ENCODE assay signal across 8 cellular contexts in genomic region chr3:42192334-42193200, GRCh38.
DNase-seq lines count a peak whose midpoint lies in the region; ATAC-seq and TF ChIP-seq lines count a peak whose summit lies in the region.

No MANE protein-coding gene starts in this region.

- H3K27ac ChIP-seq in DND-41 (ENCODE audit: low read length) = 0 out of 2 replicates have a peak overlapping the region, but pooled peaks have one; percentile 36
- H3K27ac ChIP-seq in ovary = no peak overlapping the region
- no peak overlapping the region for H3K27ac ChIP-seq in PC-9

- intact Hi-C loops in ovary (cut with DNase I) (loop anchor here in 2 of 4 donors (10.0 kb wide), 2 partner anchors 78 to 298 kb away; no protein-coding TSS in a partner anchor), PC-9 (cut with micrococcal nuclease; ENCODE audit: unreplicated experiment) (loop anchor here (5.0 to 10.0 kb wide), 2 partner anchors 55 to 298 kb away; no protein-coding TSS in a partner anchor)

- no peak for DNase-seq in DND-41
- DNase-seq in LHCN-M2 (ENCODE audit: low read depth) = peak; percentile 43
- peak; percentile 41 for DNase-seq in epidermal melanocyte (ENCODE audit: insufficient read length, low spot score)
- no peak for DNase-seq in NCI-H345 (lab: John Stamatoyannopoulos, UW)
- DNase-seq in ovary = no peak
- no peak for DNase-seq in PC-9
- no peak for DNase-seq in stimulated activated CD8-positive, alpha-beta memory T cell treated with anti-CD3 and anti-CD28 coated beads, Interleukin-4, amount 100 ng/mL, for 48 hours

- no peak overlapping the region for H3K9ac ChIP-seq in DND-41 (ENCODE audit: low read depth, low read length)

- H3K36me3 ChIP-seq in DND-41 (ENCODE audit: insufficient read depth, low read length) (peaks cover 35% of the 10 kb centered on the region), ovary (no peaks in the 10 kb centered on the region), PC-9 (ENCODE audit: low read depth) (peaks cover 7% of the 10 kb centered on the region; the same call in 1 of the 2 replicates)

- H4K20me1 ChIP-seq in DND-41 (ENCODE audit: insufficient read depth, low read length) (no peaks in the 10 kb centered on the region; the same call in 1 of the 2 replicates), PC-9 (ENCODE audit: insufficient read depth) (no peaks in the 10 kb centered on the region)

- 0 out of 2 replicates have a peak, but pooled peaks cover 3% of the 10 kb centered on the region for H3K4me1 ChIP-seq in DND-41 (ENCODE audit: insufficient read depth, low read length)
- no peaks in the 10 kb centered on the region for H3K4me1 ChIP-seq in ovary (ENCODE audit: insufficient read depth)
- H3K4me1 ChIP-seq in PC-9 (replicated peaks; ENCODE audit: insufficient read depth) = no peaks in the 10 kb centered on the region

- H3K4me3 ChIP-seq in DND-41 (ENCODE audit: low read depth in 1 of 2, low read length in 2 of 2) (no peak overlapping the region), ovary (no peak overlapping the region), PC-9 (no peak overlapping the region)

- POLR2A ChIA-PET in PC-9 (lab: Charles Lee; ENCODE audit: unreplicated experiment) = no interaction called here

- H2AFZ ChIP-seq in DND-41 (ENCODE audit: low read depth, low read length) (no peak overlapping the region), PC-9 (no peak overlapping the region)

- TF ChIP-seq CTCF in DND-41 (IDR thresholded peaks at IDR 0.05; ENCODE audit: borderline replicate concordance, extremely low read depth, low read length, poor library complexity, severe bottlenecking) (no peak), ovary (IDR thresholded peaks at IDR 0.05) (no peak), PC-9 (conservative IDR thresholded peaks at IDR 0.05) (no peak)

- no TSS peak for BruUV-seq in PC-9 (replicated peaks; lab: Mats Ljungman, UMichigan)

- TF ChIP-seq POLR2A in ovary (IDR thresholded peaks at IDR 0.05) = no peak

- peak; percentile 44; the same call in 2 of the 3 replicates for ATAC-seq in DND-41 (ENCODE audit: insufficient read depth, low read depth)
- peak; percentile 49 for ATAC-seq in GM21447 (IDR thresholded peaks at IDR 0.05; ENCODE audit: unreplicated experiment)

- H3K9me3 ChIP-seq in DND-41 (ENCODE audit: insufficient read depth, low read length, severe bottlenecking) (no peaks in the 10 kb centered on the region), ovary (no peaks in the 10 kb centered on the region), PC-9 (ENCODE audit: insufficient read depth, low read depth) (no peaks in the 10 kb centered on the region)

- H3F3A ChIP-seq in PC-9 (ENCODE audit: insufficient read depth, low read depth) = no peaks in the 10 kb centered on the region

- H3K27me3 ChIP-seq in DND-41 (ENCODE audit: insufficient read depth, low read length, poor library complexity) (no peaks in the 10 kb centered on the region), ovary (no peaks in the 10 kb centered on the region), PC-9 (ENCODE audit: insufficient read depth, low read depth) (no peaks in the 10 kb centered on the region)

- H3K4me2 ChIP-seq in DND-41 (ENCODE audit: insufficient read depth, low read length) (no peak overlapping the region), PC-9 (no peak overlapping the region)

- H3K79me2 ChIP-seq in DND-41 (ENCODE audit: insufficient read depth, low read length) (no peaks in the 10 kb centered on the region), PC-9 (ENCODE audit: low read depth) (no peaks in the 10 kb centered on the region)

- CTCF ChIA-PET in PC-9 (lab: Charles Lee) = no interaction called here

- no peaks in the 10 kb centered on the region for H3K9me2 ChIP-seq in PC-9 (ENCODE audit: insufficient read depth)

- WGBS in ovary, 3 donors = 94 to 95% (median 95%) methylated on average over 8 of the region's 8 CpGs

- no peak for TF ChIP-seq EP300 in ovary (IDR thresholded peaks at IDR 0.05)

Comparison
In these comparisons a context has a peak if more than half of its experiments do, and no peak if none do; other contexts are left out.
1. DNase-seq: peak in LHCN-M2 (single experiment) and epidermal melanocyte (single experiment); none in DND-41 (single experiment), NCI-H345 (single experiment), ovary (0 of 5), PC-9 (0 of 2) and stimulated activated CD8-positive, alpha-beta memory T cell treated with anti-CD3 and anti-CD28 coated beads, Interleukin-4, amount 100 ng/mL, for 48 hours (single experiment).